In the genomic region with DNA sequence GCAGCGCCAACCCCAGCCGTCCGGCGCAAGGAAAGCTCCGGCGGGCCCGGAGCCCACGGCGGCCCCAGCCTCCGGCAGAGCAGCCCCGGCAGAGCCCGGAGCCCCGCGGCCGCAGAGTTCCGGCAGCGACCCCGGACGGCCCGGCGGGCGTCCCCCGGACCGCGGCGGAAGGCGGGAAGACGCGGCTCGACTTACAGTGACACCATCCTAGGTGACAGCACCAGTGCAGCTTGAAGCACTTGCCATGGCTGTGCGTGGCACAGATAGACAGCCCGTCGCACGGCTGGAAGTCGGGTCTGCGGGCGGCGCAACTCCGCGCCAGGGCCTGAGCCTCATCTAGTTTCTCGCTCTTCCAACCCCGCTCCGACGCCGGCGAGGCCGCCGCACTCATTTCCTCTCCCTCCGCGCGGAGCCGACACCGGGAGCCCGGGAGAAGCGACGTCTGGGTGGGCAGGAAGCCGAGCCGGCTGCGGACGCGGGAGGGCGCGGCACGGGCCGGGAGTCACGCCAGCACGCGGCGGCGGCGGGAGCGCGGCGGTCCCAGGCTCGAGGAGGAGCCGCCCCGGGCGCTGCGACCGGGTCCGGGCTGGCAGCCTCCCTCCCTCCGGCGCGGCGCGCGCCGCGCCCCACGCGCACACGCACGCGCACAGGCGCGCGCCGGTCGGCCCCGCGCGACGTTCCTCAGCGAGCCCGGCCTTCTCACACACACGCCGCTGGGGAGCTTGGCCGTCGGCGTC, we compare ENCODE assay signal across 1 cellular context.
A peak's percentile ranks its signal among the peaks of the same experiment; 100 is the strongest.
TF ChIP-seq lines count a peak whose summit lies in the region.

A gene with protein sequence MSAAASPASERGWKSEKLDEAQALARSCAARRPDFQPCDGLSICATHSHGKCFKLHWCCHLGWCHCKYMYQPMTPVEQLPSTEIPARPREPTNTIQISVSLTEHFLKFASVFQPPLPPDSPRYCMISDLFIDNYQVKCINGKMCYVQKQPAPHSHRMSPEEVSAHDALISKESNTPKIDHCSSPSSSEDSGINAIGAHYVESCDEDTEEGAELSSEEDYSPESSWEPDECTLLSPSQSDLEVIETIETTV (minus strand): TSS at position 628 of the 737 bp plus-strand sequence. CDS start 237 bp downstream, at position 391.

TF ChIP-seq in HepG2, 621 proteins besides CTCF, POLR2A, EP300 and RAD21 (continued from another document and continues in another):
- TF ChIP-seq, protein P1, sequence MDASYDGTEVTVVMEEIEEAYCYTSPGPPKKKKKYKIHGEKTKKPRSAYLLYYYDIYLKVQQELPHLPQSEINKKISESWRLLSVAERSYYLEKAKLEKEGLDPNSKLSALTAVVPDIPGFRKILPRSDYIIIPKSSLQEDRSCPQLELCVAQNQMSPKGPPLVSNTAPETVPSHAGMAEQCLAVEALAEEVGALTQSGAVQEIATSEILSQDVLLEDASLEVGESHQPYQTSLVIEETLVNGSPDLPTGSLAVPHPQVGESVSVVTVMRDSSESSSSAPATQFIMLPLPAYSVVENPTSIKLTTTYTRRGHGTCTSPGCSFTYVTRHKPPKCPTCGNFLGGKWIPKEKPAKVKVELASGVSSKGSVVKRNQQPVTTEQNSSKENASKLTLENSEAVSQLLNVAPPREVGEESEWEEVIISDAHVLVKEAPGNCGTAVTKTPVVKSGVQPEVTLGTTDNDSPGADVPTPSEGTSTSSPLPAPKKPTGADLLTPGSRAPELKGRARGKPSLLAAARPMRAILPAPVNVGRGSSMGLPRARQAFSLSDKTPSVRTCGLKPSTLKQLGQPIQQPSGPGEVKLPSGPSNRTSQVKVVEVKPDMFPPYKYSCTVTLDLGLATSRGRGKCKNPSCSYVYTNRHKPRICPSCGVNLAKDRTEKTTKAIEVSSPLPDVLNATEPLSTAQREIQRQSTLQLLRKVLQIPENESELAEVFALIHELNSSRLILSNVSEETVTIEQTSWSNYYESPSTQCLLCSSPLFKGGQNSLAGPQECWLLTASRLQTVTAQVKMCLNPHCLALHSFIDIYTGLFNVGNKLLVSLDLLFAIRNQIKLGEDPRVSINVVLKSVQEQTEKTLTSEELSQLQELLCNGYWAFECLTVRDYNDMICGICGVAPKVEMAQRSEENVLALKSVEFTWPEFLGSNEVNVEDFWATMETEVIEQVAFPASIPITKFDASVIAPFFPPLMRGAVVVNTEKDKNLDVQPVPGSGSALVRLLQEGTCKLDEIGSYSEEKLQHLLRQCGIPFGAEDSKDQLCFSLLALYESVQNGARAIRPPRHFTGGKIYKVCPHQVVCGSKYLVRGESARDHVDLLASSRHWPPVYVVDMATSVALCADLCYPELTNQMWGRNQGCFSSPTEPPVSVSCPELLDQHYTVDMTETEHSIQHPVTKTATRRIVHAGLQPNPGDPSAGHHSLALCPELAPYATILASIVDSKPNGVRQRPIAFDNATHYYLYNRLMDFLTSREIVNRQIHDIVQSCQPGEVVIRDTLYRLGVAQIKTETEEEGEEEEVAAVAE (CRISPR knock-in tag; IDR thresholded peaks at IDR 0.05; ENCODE audit: borderline replicate concordance), result no peak
- TF ChIP-seq TMF1 (CRISPR knock-in tag; IDR thresholded peaks at IDR 0.05; ENCODE audit: low read depth) (peak; percentile 83), SIX4 (CRISPR knock-in tag; IDR thresholded peaks at IDR 0.05) (no peak), ZNF552 (CRISPR knock-in tag; IDR thresholded peaks at IDR 0.05; ENCODE audit: borderline replicate concordance) (no peak), PHB2 (IDR thresholded peaks at IDR 0.05; ENCODE audit: partially characterized antibody) (no peak), HIVEP1 (CRISPR knock-in tag; IDR thresholded peaks at IDR 0.05) (no peak), SNAPC2 (CRISPR knock-in tag; IDR thresholded peaks at IDR 0.05) (no peak; the same call in 1 of the 2 replicates), SAP130 (CRISPR knock-in tag; IDR thresholded peaks at IDR 0.05; ENCODE audit: low read depth) (no peak), CBX2 (IDR thresholded peaks at IDR 0.05; ENCODE audit: low read depth, low read length) (no peak), CBX2 (CRISPR knock-in tag; IDR thresholded peaks at IDR 0.05; ENCODE audit: low read depth) (peak; percentile 60; the same call in 1 of the 2 replicates), ZNF746 (CRISPR knock-in tag; IDR thresholded peaks at IDR 0.05) (no peak), CBX1 (IDR thresholded peaks at IDR 0.05; ENCODE audit: low read depth) (no peak), NFE2L1 (CRISPR knock-in tag; IDR thresholded peaks at IDR 0.05; ENCODE audit: borderline replicate concordance) (no peak), FIP1L1 (IDR thresholded peaks at IDR 0.05; ENCODE audit: borderline replicate concordance, insufficient read depth, low read depth, low read length) (no peak), PHF5A (CRISPR knock-in tag; IDR thresholded peaks at IDR 0.05; ENCODE audit: low read depth, unreplicated experiment) (no peak), NCOR1 (IDR thresholded peaks at IDR 0.05; ENCODE audit: borderline replicate concordance, low read length) (no peak), FLYWCH1 (CRISPR knock-in tag; IDR thresholded peaks at IDR 0.05) (no peak), SYNCRIP (IDR thresholded peaks at IDR 0.05; ENCODE audit: insufficient read depth, low read depth, low read length) (no peak), ELF4 (CRISPR knock-in tag; IDR thresholded peaks at IDR 0.05; ENCODE audit: borderline replicate concordance) (no peak), ZBTB20 (CRISPR knock-in tag; IDR thresholded peaks at IDR 0.05; ENCODE audit: borderline replicate concordance, low read depth) (no peak), ZNF850 (CRISPR knock-in tag; conservative IDR thresholded peaks at IDR 0.05) (no peak), HOXD1 (CRISPR knock-in tag; IDR thresholded peaks at IDR 0.05) (peak; percentile 24; the same call in 1 of the 2 replicates), PPARG (CRISPR knock-in tag; conservative IDR thresholded peaks at IDR 0.05) (no peak), U2AF2 (IDR thresholded peaks at IDR 0.05; ENCODE audit: low read depth, low read length) (no peak), ZBTB1 (CRISPR knock-in tag; IDR thresholded peaks at IDR 0.05; ENCODE audit: borderline replicate concordance) (no peak), ZNF777 (CRISPR knock-in tag; IDR thresholded peaks at IDR 0.05) (peak; percentile 94), MTA3 (CRISPR knock-in tag; IDR thresholded peaks at IDR 0.05) (no peak), ZNF605 (CRISPR knock-in tag; IDR thresholded peaks at IDR 0.05) (no peak), ZNF713 (CRISPR knock-in tag; IDR thresholded peaks at IDR 0.05) (no peak), REPIN1 (CRISPR knock-in tag; IDR thresholded peaks at IDR 0.05; ENCODE audit: borderline replicate concordance, low read depth) (0 out of 2 replicates have a peak, but pooled peaks have one; percentile 28), NKX3-1 (CRISPR knock-in tag; IDR thresholded peaks at IDR 0.05) (peak; percentile 74; the same call in 1 of the 2 replicates), PHF21A (CRISPR knock-in tag; IDR thresholded peaks at IDR 0.05) (no peak), WIZ (CRISPR knock-in tag; IDR thresholded peaks at IDR 0.05) (no peak), ZNF224 (CRISPR knock-in tag; IDR thresholded peaks at IDR 0.05) (no peak)
- TF ChIP-seq, protein P2, sequence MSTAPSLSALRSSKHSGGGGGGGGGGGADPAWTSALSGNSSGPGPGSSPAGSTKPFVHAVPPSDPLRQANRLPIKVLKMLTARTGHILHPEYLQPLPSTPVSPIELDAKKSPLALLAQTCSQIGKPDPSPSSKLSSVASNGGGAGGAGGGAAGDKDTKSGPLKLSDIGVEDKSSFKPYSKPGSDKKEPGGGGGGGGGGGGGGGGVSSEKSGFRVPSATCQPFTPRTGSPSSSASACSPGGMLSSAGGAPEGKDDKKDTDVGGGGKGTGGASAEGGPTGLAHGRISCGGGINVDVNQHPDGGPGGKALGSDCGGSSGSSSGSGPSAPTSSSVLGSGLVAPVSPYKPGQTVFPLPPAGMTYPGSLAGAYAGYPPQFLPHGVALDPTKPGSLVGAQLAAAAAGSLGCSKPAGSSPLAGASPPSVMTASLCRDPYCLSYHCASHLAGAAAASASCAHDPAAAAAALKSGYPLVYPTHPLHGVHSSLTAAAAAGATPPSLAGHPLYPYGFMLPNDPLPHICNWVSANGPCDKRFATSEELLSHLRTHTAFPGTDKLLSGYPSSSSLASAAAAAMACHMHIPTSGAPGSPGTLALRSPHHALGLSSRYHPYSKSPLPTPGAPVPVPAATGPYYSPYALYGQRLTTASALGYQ (CRISPR knock-in tag; IDR thresholded peaks at IDR 0.05), result 0 out of 2 replicates have a peak, but pooled peaks have one; percentile 28
- TF ChIP-seq, protein P3, sequence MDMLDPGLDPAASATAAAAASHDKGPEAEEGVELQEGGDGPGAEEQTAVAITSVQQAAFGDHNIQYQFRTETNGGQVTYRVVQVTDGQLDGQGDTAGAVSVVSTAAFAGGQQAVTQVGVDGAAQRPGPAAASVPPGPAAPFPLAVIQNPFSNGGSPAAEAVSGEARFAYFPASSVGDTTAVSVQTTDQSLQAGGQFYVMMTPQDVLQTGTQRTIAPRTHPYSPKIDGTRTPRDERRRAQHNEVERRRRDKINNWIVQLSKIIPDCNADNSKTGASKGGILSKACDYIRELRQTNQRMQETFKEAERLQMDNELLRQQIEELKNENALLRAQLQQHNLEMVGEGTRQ (IDR thresholded peaks at IDR 0.05; ENCODE audit: low read depth, low read length), result no peak
- TF ChIP-seq, protein P3 (CRISPR knock-in tag; IDR thresholded peaks at IDR 0.05; ENCODE audit: borderline replicate concordance), result no peak
- TF ChIP-seq, protein P4, sequence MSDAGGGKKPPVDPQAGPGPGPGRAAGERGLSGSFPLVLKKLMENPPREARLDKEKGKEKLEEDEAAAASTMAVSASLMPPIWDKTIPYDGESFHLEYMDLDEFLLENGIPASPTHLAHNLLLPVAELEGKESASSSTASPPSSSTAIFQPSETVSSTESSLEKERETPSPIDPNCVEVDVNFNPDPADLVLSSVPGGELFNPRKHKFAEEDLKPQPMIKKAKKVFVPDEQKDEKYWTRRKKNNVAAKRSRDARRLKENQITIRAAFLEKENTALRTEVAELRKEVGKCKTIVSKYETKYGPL (CRISPR knock-in tag; IDR thresholded peaks at IDR 0.05), result no peak
- TF ChIP-seq, protein P5, sequence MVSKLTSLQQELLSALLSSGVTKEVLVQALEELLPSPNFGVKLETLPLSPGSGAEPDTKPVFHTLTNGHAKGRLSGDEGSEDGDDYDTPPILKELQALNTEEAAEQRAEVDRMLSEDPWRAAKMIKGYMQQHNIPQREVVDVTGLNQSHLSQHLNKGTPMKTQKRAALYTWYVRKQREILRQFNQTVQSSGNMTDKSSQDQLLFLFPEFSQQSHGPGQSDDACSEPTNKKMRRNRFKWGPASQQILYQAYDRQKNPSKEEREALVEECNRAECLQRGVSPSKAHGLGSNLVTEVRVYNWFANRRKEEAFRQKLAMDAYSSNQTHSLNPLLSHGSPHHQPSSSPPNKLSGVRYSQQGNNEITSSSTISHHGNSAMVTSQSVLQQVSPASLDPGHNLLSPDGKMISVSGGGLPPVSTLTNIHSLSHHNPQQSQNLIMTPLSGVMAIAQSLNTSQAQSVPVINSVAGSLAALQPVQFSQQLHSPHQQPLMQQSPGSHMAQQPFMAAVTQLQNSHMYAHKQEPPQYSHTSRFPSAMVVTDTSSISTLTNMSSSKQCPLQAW (CRISPR knock-in tag; IDR thresholded peaks at IDR 0.05), result no peak
- TF ChIP-seq, protein P6, sequence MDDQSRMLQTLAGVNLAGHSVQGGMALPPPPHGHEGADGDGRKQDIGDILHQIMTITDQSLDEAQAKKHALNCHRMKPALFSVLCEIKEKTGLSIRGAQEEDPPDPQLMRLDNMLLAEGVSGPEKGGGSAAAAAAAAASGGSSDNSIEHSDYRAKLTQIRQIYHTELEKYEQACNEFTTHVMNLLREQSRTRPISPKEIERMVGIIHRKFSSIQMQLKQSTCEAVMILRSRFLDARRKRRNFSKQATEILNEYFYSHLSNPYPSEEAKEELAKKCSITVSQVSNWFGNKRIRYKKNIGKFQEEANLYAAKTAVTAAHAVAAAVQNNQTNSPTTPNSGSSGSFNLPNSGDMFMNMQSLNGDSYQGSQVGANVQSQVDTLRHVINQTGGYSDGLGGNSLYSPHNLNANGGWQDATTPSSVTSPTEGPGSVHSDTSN (CRISPR knock-in tag; IDR thresholded peaks at IDR 0.05; ENCODE audit: borderline replicate concordance), result no peak
- TF ChIP-seq, protein P7, sequence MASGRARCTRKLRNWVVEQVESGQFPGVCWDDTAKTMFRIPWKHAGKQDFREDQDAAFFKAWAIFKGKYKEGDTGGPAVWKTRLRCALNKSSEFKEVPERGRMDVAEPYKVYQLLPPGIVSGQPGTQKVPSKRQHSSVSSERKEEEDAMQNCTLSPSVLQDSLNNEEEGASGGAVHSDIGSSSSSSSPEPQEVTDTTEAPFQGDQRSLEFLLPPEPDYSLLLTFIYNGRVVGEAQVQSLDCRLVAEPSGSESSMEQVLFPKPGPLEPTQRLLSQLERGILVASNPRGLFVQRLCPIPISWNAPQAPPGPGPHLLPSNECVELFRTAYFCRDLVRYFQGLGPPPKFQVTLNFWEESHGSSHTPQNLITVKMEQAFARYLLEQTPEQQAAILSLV (CRISPR knock-in tag; IDR thresholded peaks at IDR 0.05; ENCODE audit: borderline replicate concordance), result peak; percentile 57; the same call in 1 of the 2 replicates
- TF ChIP-seq, protein P8, sequence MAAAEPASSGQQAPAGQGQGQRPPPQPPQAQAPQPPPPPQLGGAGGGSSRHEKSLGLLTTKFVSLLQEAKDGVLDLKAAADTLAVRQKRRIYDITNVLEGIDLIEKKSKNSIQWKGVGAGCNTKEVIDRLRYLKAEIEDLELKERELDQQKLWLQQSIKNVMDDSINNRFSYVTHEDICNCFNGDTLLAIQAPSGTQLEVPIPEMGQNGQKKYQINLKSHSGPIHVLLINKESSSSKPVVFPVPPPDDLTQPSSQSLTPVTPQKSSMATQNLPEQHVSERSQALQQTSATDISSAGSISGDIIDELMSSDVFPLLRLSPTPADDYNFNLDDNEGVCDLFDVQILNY (CRISPR knock-in tag; conservative IDR thresholded peaks at IDR 0.05), result 0 out of 2 replicates have a peak, but pooled peaks have one; percentile 15
- TF ChIP-seq, protein P9, sequence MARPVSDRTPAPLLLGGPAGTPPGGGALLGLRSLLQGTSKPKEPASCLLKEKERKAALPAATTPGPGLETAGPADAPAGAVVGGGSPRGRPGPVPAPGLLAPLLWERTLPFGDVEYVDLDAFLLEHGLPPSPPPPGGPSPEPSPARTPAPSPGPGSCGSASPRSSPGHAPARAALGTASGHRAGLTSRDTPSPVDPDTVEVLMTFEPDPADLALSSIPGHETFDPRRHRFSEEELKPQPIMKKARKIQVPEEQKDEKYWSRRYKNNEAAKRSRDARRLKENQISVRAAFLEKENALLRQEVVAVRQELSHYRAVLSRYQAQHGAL (CRISPR knock-in tag; IDR thresholded peaks at IDR 0.05; ENCODE audit: not compliant biosample characterization), result no peak
- TF ChIP-seq, protein P10, sequence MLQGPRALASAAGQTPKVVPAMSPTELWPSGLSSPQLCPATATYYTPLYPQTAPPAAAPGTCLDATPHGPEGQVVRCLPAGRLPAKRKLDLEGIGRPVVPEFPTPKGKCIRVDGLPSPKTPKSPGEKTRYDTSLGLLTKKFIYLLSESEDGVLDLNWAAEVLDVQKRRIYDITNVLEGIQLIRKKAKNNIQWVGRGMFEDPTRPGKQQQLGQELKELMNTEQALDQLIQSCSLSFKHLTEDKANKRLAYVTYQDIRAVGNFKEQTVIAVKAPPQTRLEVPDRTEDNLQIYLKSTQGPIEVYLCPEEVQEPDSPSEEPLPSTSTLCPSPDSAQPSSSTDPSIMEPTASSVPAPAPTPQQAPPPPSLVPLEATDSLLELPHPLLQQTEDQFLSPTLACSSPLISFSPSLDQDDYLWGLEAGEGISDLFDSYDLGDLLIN (CRISPR knock-in tag; IDR thresholded peaks at IDR 0.05; ENCODE audit: borderline replicate concordance), result no peak
